ENCODE assay signal across 19 cellular contexts in the genomic region with DNA sequence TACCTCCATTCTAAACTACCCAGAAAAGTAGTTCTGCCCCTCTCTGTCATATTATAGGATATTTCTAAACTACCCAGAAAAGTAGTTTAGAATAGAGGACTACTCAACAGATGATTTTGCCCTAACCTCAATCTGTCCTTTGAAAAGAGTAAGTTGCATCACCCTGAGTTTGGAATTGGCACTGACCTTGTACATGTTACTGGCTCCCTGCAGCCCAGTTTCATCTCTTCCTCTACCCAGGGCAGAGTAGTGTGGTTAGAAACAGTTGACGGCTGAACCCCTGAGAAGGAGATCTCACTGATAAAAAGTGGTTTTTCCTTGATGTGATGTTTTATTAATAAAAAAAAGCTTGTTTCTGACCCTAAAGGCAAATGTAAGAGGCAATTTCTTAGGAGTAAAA.
"Had no signal": no experiment of that assay in that cellular context is flagged by ENCODE, and none has a peak within 500 bp of the region (broad histone marks: within the 10 kb centered on the region; RNA-seq: fewer than 3 reads in every experiment).

No MANE protein-coding gene starts in this region.

- H3K9me3 ChIP-seq: spleen had no signal

- H3K4me3 ChIP-seq: spleen had no signal

- ATAC-seq: activated CD8-positive, alpha-beta T cell treated with anti-CD3 and anti-CD28 coated beads for 36 hours; left ventricle myocardium superior; natural killer cell; right cardiac atrium; stimulated activated naive CD8-positive, alpha-beta T cell treated with anti-CD3 and anti-CD28 coated beads, Interleukin-15, amount 100 ng/mL, for 72 hours had no signal

- H3K4me3 Mint-ChIP-seq: activated B cell treated with CpG ODN at 0.5 μM for 24 hours; activated CD8-positive, alpha-beta T cell treated with anti-CD3 and anti-CD28 coated beads for 36 hours; activated naive CD8-positive, alpha-beta T cell; brain; central memory CD8-positive, alpha-beta T cell; natural killer cell; stimulated activated naive CD8-positive, alpha-beta T cell treated with anti-CD3 and anti-CD28 coated beads, Interleukin-15, amount 100 ng/mL, for 72 hours; type B pancreatic cell had no signal

- H3K27ac ChIP-seq: spleen had no signal

- H3K27me3 Mint-ChIP-seq: brain, type B pancreatic cell had no signal

- H3K4me1 ChIP-seq: spleen had no signal

- H3K27ac Mint-ChIP-seq: activated B cell treated with CpG ODN at 0.5 μM for 24 hours; activated CD8-positive, alpha-beta T cell treated with anti-CD3 and anti-CD28 coated beads for 36 hours; activated naive CD8-positive, alpha-beta T cell; brain; natural killer cell; type B pancreatic cell had no signal

- DNase-seq: activated B cell treated with CpG ODN at 0.5 μM for 24 hours; activated CD4-positive, alpha-beta T cell treated with anti-CD3 and anti-CD28 coated beads for 48 hours; activated CD8-positive, alpha-beta memory T cell treated with anti-CD3 and anti-CD28 coated beads, Interleukin-2, amount 50 U/mL, for 4 hours; activated CD8-positive, alpha-beta T cell treated with anti-CD3 and anti-CD28 coated beads for 36 hours; activated gamma-delta T cell; activated T-cell treated with anti-CD3 and anti-CD28 coated beads, Interleukin-2, amount 50 U/mL, for 48 hours; cortex of kidney; effector memory CD4-positive, alpha-beta T cell; left ventricle myocardium superior; mesenchymal stem cell; natural killer cell; nucleus accumbens; right cardiac atrium; spleen; stimulated activated naive CD8-positive, alpha-beta T cell treated with anti-CD3 and anti-CD28 coated beads, Interleukin-15, amount 100 ng/mL, for 72 hours had no signal

- H3K4me1 Mint-ChIP-seq: brain; central memory CD8-positive, alpha-beta T cell; natural killer cell; stimulated activated naive CD8-positive, alpha-beta T cell treated with anti-CD3 and anti-CD28 coated beads, Interleukin-15, amount 100 ng/mL, for 72 hours had no signal

- H3K36me3 ChIP-seq: spleen had no signal

- H3K9me3 Mint-ChIP-seq: activated CD8-positive, alpha-beta T cell treated with anti-CD3 and anti-CD28 coated beads for 36 hours; brain; central memory CD8-positive, alpha-beta T cell; stimulated activated naive CD8-positive, alpha-beta T cell treated with anti-CD3 and anti-CD28 coated beads, Interleukin-15, amount 100 ng/mL, for 72 hours had no signal

- H3K36me3 Mint-ChIP-seq: activated naive CD8-positive, alpha-beta T cell; brain; natural killer cell; type B pancreatic cell had no signal
